In genomic region chr22:39153220-39153860, GRCh38 we compare ENCODE assay signal across 1 cellular context.
TF ChIP-seq lines count a peak whose summit lies in the region.

No MANE protein-coding gene starts in this region.

TF ChIP-seq in K562, 482 proteins besides CTCF, POLR2A, EP300 and RAD21 (continued from another document):
- TF ChIP-seq REST (CRISPR knock-in tag; IDR thresholded peaks at IDR 0.05; ENCODE audit: low read depth) = no peak
- TF ChIP-seq L3MBTL2 (IDR thresholded peaks at IDR 0.05) = peak; percentile 52; the same call in 1 of the 2 replicates
- no peak for TF ChIP-seq TARDBP (IDR thresholded peaks at IDR 0.05)
- TF ChIP-seq ZBTB33 (CRISPR knock-in tag; IDR thresholded peaks at IDR 0.05) = peak; percentile 92
- no peak for TF ChIP-seq HMG20A (CRISPR knock-in tag; conservative IDR thresholded peaks at IDR 0.05)
- no peak for TF ChIP-seq NFRKB (IDR thresholded peaks at IDR 0.05; ENCODE audit: low read depth)
- TF ChIP-seq E2F6 (IDR thresholded peaks at IDR 0.05; ENCODE audit: borderline replicate concordance in 1 of 2, extremely low read depth in 1 of 2, insufficient read depth in 1 of 2, insufficient read length in 1 of 2, low read depth in 1 of 2, low read length in 1 of 2, poor library complexity in 1 of 2, severe bottlenecking in 1 of 2) = peak in 1 of 2 experiments; percentile 14
- no peak for TF ChIP-seq ZNF253 (CRISPR knock-in tag; conservative IDR thresholded peaks at IDR 0.05)
- TF ChIP-seq ZNF165 (CRISPR knock-in tag; IDR thresholded peaks at IDR 0.05; ENCODE audit: borderline replicate concordance) = no peak
- TF ChIP-seq BDP1 (IDR thresholded peaks at IDR 0.05; ENCODE audit: insufficient read depth, insufficient read length) = no peak
- peak; percentile 32; the same call in 1 of the 2 replicates for TF ChIP-seq ZFX (CRISPR knock-in tag; IDR thresholded peaks at IDR 0.05)
- TF ChIP-seq MGA (IDR thresholded peaks at IDR 0.05) = peak; percentile 4; the same call in 1 of the 2 replicates
- no peak for TF ChIP-seq NR3C1 (CRISPR knock-in tag; IDR thresholded peaks at IDR 0.05)
- no peak for TF ChIP-seq SREBF2 (CRISPR knock-in tag; IDR thresholded peaks at IDR 0.05)
- no peak for TF ChIP-seq ZNF12 (CRISPR knock-in tag; IDR thresholded peaks at IDR 0.05)
- no peak for TF ChIP-seq MTF1 (CRISPR knock-in tag; IDR thresholded peaks at IDR 0.05; ENCODE audit: borderline replicate concordance)
- no peak for TF ChIP-seq PML (IDR thresholded peaks at IDR 0.05; ENCODE audit: low read length)
- no peak for TF ChIP-seq ZNF830 (CRISPR knock-in tag; IDR thresholded peaks at IDR 0.05)
- TF ChIP-seq GABPA (tag; conservative IDR thresholded peaks at IDR 0.05; ENCODE audit: low read depth) = no peak
- no peak for TF ChIP-seq DNMT1 (IDR thresholded peaks at IDR 0.05)
